In genomic region chr11:123129920-123130319, GRCh38 we compare ENCODE assay signal across 11 cellular contexts.
DNase-seq lines count a peak whose midpoint lies in the region; TF ChIP-seq lines count a peak whose summit lies in the region.
"Had no signal": no experiment of that assay in that cellular context is flagged by ENCODE, and none has a peak within 500 bp of the region (broad histone marks: within the 10 kb centered on the region; RNA-seq: fewer than 3 reads in every experiment).

No MANE protein-coding gene starts in this region.

- peaks cover 9% of the 10 kb centered on the region for H3K79me2 ChIP-seq in hepatocyte

- TF ChIP-seq CTCF in hepatocyte (IDR thresholded peaks at IDR 0.05; ENCODE audit: poor library complexity) = no peak

- peak; percentile 53 for DNase-seq in HT1080 (ENCODE audit: low read depth)
- DNase-seq in adipocyte (ENCODE audit: low read depth) = peak; percentile 74
- DNase-seq in hepatocyte (ENCODE audit: low spot score) = no peak
- no peak for DNase-seq in NCI-H2227 treated with DMSO at 0.1 percent for 48 hours (lab: John Stamatoyannopoulos, UW)
- no peak for DNase-seq in HT-29 (ENCODE audit: low spot score)
- no peak for DNase-seq in NCI-H446 (lab: John Stamatoyannopoulos, UW)
- DNase-seq in NCI-H510A treated with DMSO at 0.1 percent for 48 hours (lab: John Stamatoyannopoulos, UW) = no peak
- DNase-seq: NCI-H69, posterior cingulate gyrus, T-helper 1 cell had no signal

- H2AFZ ChIP-seq in hepatocyte = no peak overlapping the region

- H3K36me3 ChIP-seq in adipocyte (ENCODE audit: control insufficient read depth, insufficient read depth, low read length, severe bottlenecking) (peaks cover 12% of the 10 kb centered on the region), hepatocyte (replicated peaks; ENCODE audit: insufficient read depth, low read depth) (no peaks in the 10 kb centered on the region), stomach smooth muscle (ENCODE audit: control insufficient read depth in 2 of 2, insufficient read depth in 2 of 2, low read length in 2 of 2) (peaks cover 0 to 4% of the 10 kb centered on the region in 2 donors)

- H3K4me1 ChIP-seq in adipocyte (ENCODE audit: control insufficient read depth, insufficient read depth, low read length) (peaks cover 47% of the 10 kb centered on the region), hepatocyte (ENCODE audit: insufficient read depth) (peaks cover 10% of the 10 kb centered on the region), stomach smooth muscle (ENCODE audit: control insufficient read depth, insufficient read depth, low read length) (peaks cover 20% of the 10 kb centered on the region)

- H3K9me2 ChIP-seq in hepatocyte (replicated peaks; ENCODE audit: insufficient read depth) = no peaks in the 10 kb centered on the region

- 50% methylated on average over 3 of the region's 3 CpGs for WGBS in hepatocyte (ENCODE audit: low lambda C conversion rate, missing lambda C conversion rate)

- peak overlapping the region; percentile 77 for H3K9ac ChIP-seq in adipocyte (ENCODE audit: low read length)
- no peak overlapping the region for H3K9ac ChIP-seq in stomach smooth muscle (ENCODE audit: low read length in 2 of 2)

- H3K27ac ChIP-seq in hepatocyte = peak overlapping the region; percentile 40
- H3K27ac ChIP-seq in stomach smooth muscle (ENCODE audit: low read length) = peak overlapping the region; percentile 75

- no peaks in the 10 kb centered on the region for H3K27me3 ChIP-seq in adipocyte (replicated peaks; ENCODE audit: control insufficient read depth, insufficient read depth, low read length)
- H3K27me3 ChIP-seq in hepatocyte = no peaks in the 10 kb centered on the region
- no peaks in the 10 kb centered on the region for H3K27me3 ChIP-seq in stomach smooth muscle (ENCODE audit: control insufficient read depth in 1 of 2, insufficient read depth in 2 of 2, low read length in 2 of 2)

- no peak overlapping the region for H3K4me2 ChIP-seq in hepatocyte

- H3K4me3 ChIP-seq in adipocyte (ENCODE audit: low read length) = peak overlapping the region; percentile 8
- no peak overlapping the region for H3K4me3 ChIP-seq in hepatocyte
- no peak overlapping the region for H3K4me3 ChIP-seq in stomach smooth muscle (ENCODE audit: low read length in 2 of 2)

- H4K20me1 ChIP-seq in hepatocyte (ENCODE audit: insufficient read depth, poor library complexity, severe bottlenecking) = no peaks in the 10 kb centered on the region

- H3K9me3 ChIP-seq in adipocyte (ENCODE audit: control insufficient read depth, low read length) = no peaks in the 10 kb centered on the region
- H3K9me3 ChIP-seq in hepatocyte (ENCODE audit: low read depth) = no peaks in the 10 kb centered on the region
- no peaks in the 10 kb centered on the region for H3K9me3 ChIP-seq in stomach smooth muscle (ENCODE audit: control insufficient read depth in 2 of 2, low read length in 2 of 2)

Comparison
In these comparisons a context has a peak if more than half of its experiments do, and no peak if none do; other contexts are left out.
1. DNase-seq: peak in HT1080 (single experiment) and adipocyte (single experiment); none in hepatocyte (single experiment), NCI-H2227 treated with DMSO at 0.1 percent for 48 hours (single experiment), HT-29 (single experiment), NCI-H446 (0 of 2) and NCI-H510A treated with DMSO at 0.1 percent for 48 hours (single experiment).